ENCODE assay signal across 16 cellular contexts in genomic region chr17:61815863-61816523, GRCh38. TPM values are rescaled to one million over a fixed set of nuclear protein-coding genes. Genes with fewer than 3 reads are reported as not detected.
A peak's percentile ranks its signal among the peaks of the same experiment; 100 is the strongest.
DNase-seq lines count a peak whose midpoint lies in the region; ATAC-seq lines count a peak whose summit lies in the region.
"Had no signal": no experiment of that assay in that cellular context is flagged by ENCODE, and none has a peak within 500 bp of the region (broad histone marks: within the 10 kb centered on the region; RNA-seq: fewer than 3 reads in every experiment).

No MANE protein-coding gene starts in this region.

- DNase-seq in NCI-H2107 treated with DMSO at 0.1 percent for 48 hours (lab: John Stamatoyannopoulos, UW; ENCODE audit: unreplicated experiment) (peak; percentile 72), NCI-H2107 (lab: John Stamatoyannopoulos, UW) (no peak), NCI-H2081 treated with DMSO at 0.1 percent for 48 hours (lab: John Stamatoyannopoulos, UW) (peak; percentile 34), T-helper 17 cell (no peak), renal cortical epithelial cell (ENCODE audit: low read depth) (peak; percentile 47)
- DNase-seq in stimulated activated naive CD4-positive, alpha-beta T cell (lab: John Stamatoyannopoulos, UW) = no peak
- DNase-seq: activated T-cell treated with anti-CD3 and anti-CD28 coated beads, Interleukin-2, amount 50 U/mL, for 1 hour; CD4-positive, CD25-positive, alpha-beta regulatory T cell; pancreas; upper lobe of right lung had no signal

- H3K4me3 Mint-ChIP-seq in T-helper 17 cell = no peak overlapping the region
- H3K4me3 Mint-ChIP-seq: activated naive CD4-positive, alpha-beta T cell treated with anti-CD3 and anti-CD28 coated beads, Interleukin-2, amount 50 U/mL, for 24 hours; brain; CD4-positive, CD25-positive, alpha-beta regulatory T cell; stimulated activated effector memory CD8-positive, alpha-beta T cell treated with anti-CD3 and anti-CD28 coated beads, Interleukin-12 subunit alpha, Interleukin-12 subunit beta, amount 100 ng/mL, for 72 hours had no signal

- H3K36me3 Mint-ChIP-seq in T-helper 17 cell (ENCODE audit: low read depth) = no peaks in the 10 kb centered on the region
- H3K36me3 Mint-ChIP-seq: stimulated activated effector memory CD8-positive, alpha-beta T cell treated with anti-CD3 and anti-CD28 coated beads, Interleukin-12 subunit alpha, Interleukin-12 subunit beta, amount 100 ng/mL, for 72 hours had no signal

- H3K27ac Mint-ChIP-seq in T-helper 17 cell = peak overlapping the region; percentile 45
- H3K27ac Mint-ChIP-seq: activated naive CD4-positive, alpha-beta T cell treated with anti-CD3 and anti-CD28 coated beads, Interleukin-2, amount 50 U/mL, for 24 hours; brain; CD4-positive, CD25-positive, alpha-beta regulatory T cell; stimulated activated effector memory CD8-positive, alpha-beta T cell treated with anti-CD3 and anti-CD28 coated beads, Interleukin-12 subunit alpha, Interleukin-12 subunit beta, amount 100 ng/mL, for 72 hours had no signal

- H3K9me3 ChIP-seq in T-helper 17 cell (ENCODE audit: control insufficient read depth, low read length, poor library complexity, severe bottlenecking) = no peaks in the 10 kb centered on the region
- H3K9me3 ChIP-seq: HAP-1, pancreas, upper lobe of right lung had no signal

- H3K4me1 Mint-ChIP-seq in T-helper 17 cell = no peaks in the 10 kb centered on the region

- H3K27me3 Mint-ChIP-seq in T-helper 17 cell = no peaks in the 10 kb centered on the region
- H3K27me3 Mint-ChIP-seq: activated naive CD4-positive, alpha-beta T cell treated with anti-CD3 and anti-CD28 coated beads, Interleukin-2, amount 50 U/mL, for 24 hours; brain; CD4-positive, CD25-positive, alpha-beta regulatory T cell had no signal

- ATAC-seq in T-helper 17 cell (no peak), HG03097 (IDR thresholded peaks at IDR 0.05; ENCODE audit: low FRiP score, unreplicated experiment) (no peak), GM19324 (IDR thresholded peaks at IDR 0.05; ENCODE audit: low FRiP score, unreplicated experiment) (no peak)
- ATAC-seq: pancreas; stimulated activated effector memory CD8-positive, alpha-beta T cell treated with anti-CD3 and anti-CD28 coated beads, Interleukin-12 subunit alpha, Interleukin-12 subunit beta, amount 100 ng/mL, for 72 hours; upper lobe of right lung had no signal

RNA-seq across cellular contexts. Expression of gene BRIP1, which starts 47.3 kb away (rescaled TPM):
- total RNA-seq in T-helper 17 cell (1 to 10 TPM; 1.5 to 2.3 TPM), renal cortical epithelial cell (1.5 and 11.3 TPM in 2 replicates)

Comparison
In these comparisons a context has a peak if more than half of its experiments do, and no peak if none do; other contexts are left out.
1. DNase-seq: peak in NCI-H2107 treated with DMSO at 0.1 percent for 48 hours (single experiment), NCI-H2081 treated with DMSO at 0.1 percent for 48 hours (single experiment) and renal cortical epithelial cell (single experiment); none in NCI-H2107 (single experiment), T-helper 17 cell (0 of 3) and stimulated activated naive CD4-positive, alpha-beta T cell (0 of 6).